In genomic region chr21:45805321-45805720, GRCh38 we compare ENCODE assay signal across 17 cellular contexts.
DNase-seq lines count a peak whose midpoint lies in the region; ATAC-seq and TF ChIP-seq lines count a peak whose summit lies in the region.
"Had no signal": no experiment of that assay in that cellular context is flagged by ENCODE, and none has a peak within 500 bp of the region (broad histone marks: within the 10 kb centered on the region; RNA-seq: fewer than 3 reads in every experiment).

No MANE protein-coding gene starts in this region.

- no peaks in the 10 kb centered on the region for H3K9me3 ChIP-seq in KOPT-K1 (ENCODE audit: insufficient read depth, low read length, poor library complexity, severe bottlenecking)
- H3K9me3 ChIP-seq: BE2C, HAP-1 had no signal

- no peaks in the 10 kb centered on the region for H3K36me3 ChIP-seq in KOPT-K1 (ENCODE audit: insufficient read depth, low read length)
- H3K36me3 ChIP-seq: BE2C, HAP-1 had no signal

- H3K4me1 Mint-ChIP-seq in activated T-cell treated with anti-CD3 and anti-CD28 coated beads, Interleukin-2, amount 50 U/mL, for 24 hours (ENCODE audit: low read depth), result no peaks in the 10 kb centered on the region
- no peaks in the 10 kb centered on the region for H3K4me1 Mint-ChIP-seq in osteocyte (ENCODE audit: unreplicated experiment)
- H3K4me1 Mint-ChIP-seq: CD14-positive monocyte; CD4-positive, alpha-beta memory T cell had no signal

- TF ChIP-seq CTCF in osteocyte (IDR thresholded peaks at IDR 0.05), result no peak

- no peak overlapping the region for H3K4me3 Mint-ChIP-seq in activated T-cell treated with anti-CD3 and anti-CD28 coated beads, Interleukin-2, amount 50 U/mL, for 24 hours
- H3K4me3 Mint-ChIP-seq in osteocyte (ENCODE audit: unreplicated experiment), result no peak overlapping the region
- H3K4me3 Mint-ChIP-seq: CD14-positive monocyte; CD4-positive, alpha-beta memory T cell had no signal

- peaks cover 3% of the 10 kb centered on the region for H3K27me3 Mint-ChIP-seq in activated T-cell treated with anti-CD3 and anti-CD28 coated beads, Interleukin-2, amount 50 U/mL, for 24 hours
- peaks cover 2% of the 10 kb centered on the region for H3K27me3 Mint-ChIP-seq in osteocyte (ENCODE audit: unreplicated experiment)

- peaks cover 3% of the 10 kb centered on the region for H3K9me3 Mint-ChIP-seq in activated T-cell treated with anti-CD3 and anti-CD28 coated beads, Interleukin-2, amount 50 U/mL, for 24 hours
- H3K9me3 Mint-ChIP-seq in osteocyte (ENCODE audit: unreplicated experiment), result no peaks in the 10 kb centered on the region
- H3K9me3 Mint-ChIP-seq: CD4-positive, alpha-beta memory T cell had no signal

- H3K27ac Mint-ChIP-seq in activated T-cell treated with anti-CD3 and anti-CD28 coated beads, Interleukin-2, amount 50 U/mL, for 24 hours, result no peak overlapping the region
- no peak overlapping the region for H3K27ac Mint-ChIP-seq in osteocyte (ENCODE audit: unreplicated experiment)
- H3K27ac Mint-ChIP-seq: CD4-positive, alpha-beta memory T cell had no signal

- no peaks in the 10 kb centered on the region for H3K36me3 Mint-ChIP-seq in activated T-cell treated with anti-CD3 and anti-CD28 coated beads, Interleukin-2, amount 50 U/mL, for 24 hours (ENCODE audit: low read depth)
- peaks cover 2% of the 10 kb centered on the region for H3K36me3 Mint-ChIP-seq in osteocyte (ENCODE audit: unreplicated experiment)
- H3K36me3 Mint-ChIP-seq: CD14-positive monocyte; CD4-positive, alpha-beta memory T cell had no signal

- peak overlapping the region; percentile 47 for H3K27ac ChIP-seq in KOPT-K1 (ENCODE audit: low read depth, low read length, poor library complexity, severe bottlenecking)
- H3K27ac ChIP-seq: GM23248, HL-60 had no signal

- no peak for ATAC-seq in GM19452 (IDR thresholded peaks at IDR 0.05; ENCODE audit: unreplicated experiment)
- no peak for ATAC-seq in GM18873 (IDR thresholded peaks at IDR 0.05; ENCODE audit: low FRiP score, unreplicated experiment)
- ATAC-seq: K562 had no signal

- DNase-seq in activated T-cell treated with anti-CD3 and anti-CD28 coated beads, Interleukin-2, amount 50 U/mL, for 24 hours, result peak; percentile 12
- DNase-seq in activated T-cell treated with anti-CD3 and anti-CD28 coated beads for 4 hours (no peak), ecto neural progenitor cell (ENCODE audit: low spot score) (peak; percentile 25), osteocyte (ENCODE audit: extremely low spot score, unreplicated experiment) (peak; percentile 82), LoVo (ENCODE audit: low spot score) (no peak)
- DNase-seq: BE2C; CD4-positive, alpha-beta memory T cell; DMS79 treated with DMSO at 0.1 percent for 48 hours; GF-D8; GM23248 had no signal

Comparison
In these comparisons a context has a peak if more than half of its experiments do, and no peak if none do; other contexts are left out.
1. DNase-seq: peak in activated T-cell treated with anti-CD3 and anti-CD28 coated beads, Interleukin-2, amount 50 U/mL, for 24 hours (single experiment), ecto neural progenitor cell (single experiment) and osteocyte (single experiment); none in activated T-cell treated with anti-CD3 and anti-CD28 coated beads for 4 hours (single experiment) and LoVo (single experiment).